9 cellular contexts compared by ENCODE assay signal in the genomic region with DNA sequence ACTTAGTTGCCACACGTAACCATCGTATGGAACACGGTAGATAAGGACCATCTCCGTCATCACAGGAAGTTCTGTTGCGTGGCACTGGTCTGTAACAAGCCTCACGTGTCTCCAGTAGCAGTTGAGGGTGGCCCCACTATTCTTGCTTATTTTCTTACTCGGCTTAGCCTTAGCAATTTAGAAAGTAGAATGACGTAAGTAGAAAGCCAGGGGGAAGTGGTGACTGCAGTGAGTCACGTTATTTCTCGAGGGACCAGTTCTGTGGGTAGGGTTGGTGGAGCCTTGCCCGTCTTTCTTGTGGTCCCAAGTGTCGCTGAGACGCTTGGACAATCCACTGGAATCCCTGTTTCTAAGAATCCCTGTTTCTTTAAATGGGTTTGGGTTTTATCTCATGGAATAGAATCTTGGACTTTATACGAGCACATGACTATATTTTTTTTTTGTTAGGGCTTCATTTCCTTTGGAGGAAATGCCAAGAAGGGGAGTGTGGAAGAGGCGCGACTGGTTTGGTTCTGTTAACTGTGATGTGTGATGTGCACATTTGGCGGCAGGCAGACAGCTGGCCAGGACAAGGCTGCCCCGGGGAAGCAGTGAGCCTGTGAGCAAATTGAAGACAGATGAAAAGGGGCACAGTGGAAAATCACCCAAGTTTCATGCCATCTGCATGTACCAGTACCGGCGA.
DNase-seq lines count a peak whose midpoint lies in the region; ATAC-seq and TF ChIP-seq lines count a peak whose summit lies in the region.
"Had no signal": no experiment of that assay in that cellular context is flagged by ENCODE, and none has a peak within 500 bp of the region (broad histone marks: within the 10 kb centered on the region; RNA-seq: fewer than 3 reads in every experiment).

No MANE protein-coding gene starts in this region.

- H2BK120ac ChIP-seq in IMR-90 (ENCODE audit: low read depth, low read length), result peak overlapping the region; percentile 33

- POLR2A ChIA-PET in IMR-90 (lab: Charles Lee; ENCODE audit: unreplicated experiment), result no interaction called here

- H3K14ac ChIP-seq in IMR-90 (replicated peaks; ENCODE audit: low read depth, low read length), result peak overlapping the region; percentile 73

- peaks cover 22% of the 10 kb centered on the region for H3K9me1 ChIP-seq in IMR-90 (ENCODE audit: insufficient read depth, low read length)

- in situ Hi-C loops in IMR-90 (cut with MboI; ENCODE audit: low sequenced_read_pairs), result no loop called here

- H3K18ac ChIP-seq in IMR-90 (ENCODE audit: low read depth, low read length), result peak overlapping the region; percentile 36

- H4K5ac ChIP-seq in IMR-90 (ENCODE audit: low read depth, low read length), result peak overlapping the region; percentile 56

- no TSS peak for BruUV-seq in IMR-90 (replicated peaks; lab: Mats Ljungman, UMichigan)

- dilution Hi-C loops in IMR-90 (cut with HindIII; ENCODE audit: low sequenced_read_pairs, unreplicated experiment), result no loop called here

- H3K23ac ChIP-seq in IMR-90 (ENCODE audit: low read depth, low read length), result peak overlapping the region; percentile 53

- DNase-seq in IMR-90 (peak; percentile 92), dermis blood vessel endothelial cell (peak; percentile 96), testis (peak; percentile 46), prostate gland (ENCODE audit: low spot score) (no peak)
- peak; percentile 28 to 82 for DNase-seq in activated CD4-positive, alpha-beta T cell treated with anti-CD3 and anti-CD28 coated beads, Interleukin-2, amount 50 U/mL, for 24 hours (ENCODE audit: low read depth in 1 of 2, low spot score in 1 of 2)

- no peak for TF ChIP-seq RAD21 in IMR-90 (IDR thresholded peaks at IDR 0.05; ENCODE audit: low read length)

- peak overlapping the region; percentile 28 to 77 (median 64); a peak in 19 of 22 replicates for H3K9ac ChIP-seq in BLaER1 treated with 17β-estradiol and CSF1 and Interleukin-3, amounts not matched to agents 10 nM and 100 nM
- H3K9ac ChIP-seq in IMR-90 (ENCODE audit: low read depth, low read length), result no peak overlapping the region

- CTCF ChIA-PET in IMR-90 (lab: Yijun Ruan, JAX), result no interaction called here

- no peak overlapping the region for H2AK9ac ChIP-seq in IMR-90 (replicated peaks; ENCODE audit: low read depth, low read length, poor library complexity)

- intact Hi-C loops in IMR-90 (cut with micrococcal nuclease), result no loop called here
- intact Hi-C loops in testis (cut with DNase I; ENCODE audit: low total_unique reads), result no loop called here
- intact Hi-C loops in prostate gland (cut with DNase I), result no loop called here

- no peak for TF ChIP-seq POLR2A in IMR-90 (IDR thresholded peaks at IDR 0.05; ENCODE audit: low read depth, low read length)
- no peak for TF ChIP-seq POLR2A in testis (IDR thresholded peaks at IDR 0.05)
- no peak for TF ChIP-seq POLR2A in prostate gland (IDR thresholded peaks at IDR 0.05)

- H2AFZ ChIP-seq in IMR-90 (replicated peaks; ENCODE audit: low read length, poor library complexity), result no peak overlapping the region

- peaks cover 0 to 41% (median 0%) of the 10 kb centered on the region in 11 experiments; a peak in 3 of 22 replicates for H3K36me3 ChIP-seq in BLaER1 treated with 17β-estradiol and CSF1 and Interleukin-3, amounts not matched to agents 10 nM and 100 nM
- peaks cover 33% of the 10 kb centered on the region for H3K36me3 ChIP-seq in IMR-90 (ENCODE audit: control insufficient read depth, insufficient read depth, low read length)
- H3K36me3 ChIP-seq in neutrophil, result no peaks in the 10 kb centered on the region
- no peaks in the 10 kb centered on the region for H3K36me3 ChIP-seq in testis (ENCODE audit: low read depth, missing control alignments)
- no peaks in the 10 kb centered on the region for H3K36me3 ChIP-seq in prostate gland

- peaks cover 9 to 27% of the 10 kb centered on the region in 2 experiments; a peak in 3 of 4 replicates for H3K79me1 ChIP-seq in IMR-90 (ENCODE audit: low read depth in 1 of 2, low read length in 2 of 2)

- H3K4me1 ChIP-seq in BLaER1 treated with 17β-estradiol and CSF1 and Interleukin-3, amounts not matched to agents 10 nM and 100 nM, result peaks cover 71 to 94% (median 92%) of the 10 kb centered on the region in 10 experiments
- H3K4me1 ChIP-seq in IMR-90 (ENCODE audit: control insufficient read depth, insufficient read depth, low read length), result peaks cover 23% of the 10 kb centered on the region
- peaks cover 10% of the 10 kb centered on the region in 2 experiments for H3K4me1 ChIP-seq in neutrophil (ENCODE audit: control insufficient read depth in 1 of 2, insufficient read depth in 1 of 2, low read depth in 1 of 2, low read length in 1 of 2)
- peaks cover 4% of the 10 kb centered on the region for H3K4me1 ChIP-seq in testis
- no peaks in the 10 kb centered on the region for H3K4me1 ChIP-seq in prostate gland (replicated peaks)

- 0 out of 3 replicates have a peak overlapping the region, but pooled peaks have one; percentile 9 for H2BK15ac ChIP-seq in IMR-90 (ENCODE audit: low read depth, low read length)

- WGBS in IMR-90 (ENCODE audit: extremely low coverage in 2 of 2, insufficient read length in 1 of 2), 2 experiments, result 53% methylated on average over 7 of the region's 20 CpGs; no CpG with 5 or more reads in 1 of the 2 experiments
- WGBS in testis, 2 donors, result 72 to 76% methylated on average over 20 of the region's 20 CpGs
- 64% methylated on average over 20 of the region's 20 CpGs for WGBS in prostate gland

- peak overlapping the region; percentile 17 for H2BK5ac ChIP-seq in IMR-90 (ENCODE audit: low read depth, low read length, poor library complexity, severe bottlenecking)

- H2AK5ac ChIP-seq in IMR-90 (ENCODE audit: low read depth, low read length), result peak overlapping the region; percentile 79

- 0 out of 22 replicates have a peak, but pooled peaks cover 0 to 3% (median 0%) of the 10 kb centered on the region in 11 experiments for H3K27me3 ChIP-seq in BLaER1 treated with 17β-estradiol and CSF1 and Interleukin-3, amounts not matched to agents 10 nM and 100 nM
- H3K27me3 ChIP-seq in IMR-90 (ENCODE audit: control insufficient read depth, insufficient read depth, low read length) (no peaks in the 10 kb centered on the region), neutrophil (no peaks in the 10 kb centered on the region), testis (no peaks in the 10 kb centered on the region), prostate gland (replicated peaks; ENCODE audit: insufficient read depth) (no peaks in the 10 kb centered on the region)

- no peaks in the 10 kb centered on the region for H3K9me3 ChIP-seq in BLaER1 treated with 17β-estradiol and CSF1 and Interleukin-3, amounts not matched to agents 10 nM and 100 nM (replicated peaks in 1 of 11)
- H3K9me3 ChIP-seq in IMR-90 (ENCODE audit: control insufficient read depth, insufficient read depth, low read length) (no peaks in the 10 kb centered on the region), neutrophil (no peaks in the 10 kb centered on the region), testis (no peaks in the 10 kb centered on the region), prostate gland (no peaks in the 10 kb centered on the region)

- H3K4me3 ChIP-seq in BLaER1 treated with 17β-estradiol and CSF1 and Interleukin-3, amounts not matched to agents 10 nM and 100 nM, result peak overlapping the region in 3 of 10 experiments; percentile 2 to 9 (median 6); a peak in 3 of 20 replicates
- no peak overlapping the region for H3K4me3 ChIP-seq in IMR-90 (ENCODE audit: insufficient read depth, low read depth, low read length)
- H3K4me3 ChIP-seq in neutrophil (ENCODE audit: low read depth in 1 of 2, low read length in 1 of 2), result peak overlapping the region; percentile 7 to 24
- no peak overlapping the region for H3K4me3 ChIP-seq in testis
- no peak overlapping the region for H3K4me3 ChIP-seq in prostate gland

- ATAC-seq in GM21381 (IDR thresholded peaks at IDR 0.05; ENCODE audit: unreplicated experiment), result peak; percentile 83
- peak; percentile 27 for ATAC-seq in IMR-90 (ENCODE audit: low read depth)
- ATAC-seq: HCT116 had no signal

- H4K91ac ChIP-seq in IMR-90 (ENCODE audit: insufficient read depth, low read depth, low read length), result peak overlapping the region; percentile 42; the same call in 1 of the 2 replicates

- H3K27ac ChIP-seq in BLaER1 treated with 17β-estradiol and CSF1 and Interleukin-3, amounts not matched to agents 10 nM and 100 nM, result peak overlapping the region; percentile 73 to 95 (median 87)
- H3K27ac ChIP-seq in IMR-90 (ENCODE audit: insufficient read depth, low read length) (peak overlapping the region; percentile 44), neutrophil (peak overlapping the region; percentile 49), testis (no peak overlapping the region), prostate gland (no peak overlapping the region)

- H3K4me2 ChIP-seq in BLaER1 treated with 17β-estradiol and CSF1 and Interleukin-3, amounts not matched to agents 10 nM and 100 nM, result peak overlapping the region; percentile 72 to 93 (median 81)
- H3K4me2 ChIP-seq in IMR-90 (ENCODE audit: low read depth, low read length), result no peak overlapping the region

- TF ChIP-seq CTCF in IMR-90 (conservative IDR thresholded peaks at IDR 0.05; ENCODE audit: low read depth, low read length) (no peak), neutrophil (IDR thresholded peaks at IDR 0.05) (no peak), testis (IDR thresholded peaks at IDR 0.05) (no peak), prostate gland (IDR thresholded peaks at IDR 0.05) (no peak)

- H4K8ac ChIP-seq in IMR-90 (ENCODE audit: low read depth in 2 of 2, low read length in 2 of 2), result peak overlapping the region; percentile 54 to 74; a peak in 3 of 4 replicates

- H3K4ac ChIP-seq in IMR-90 (ENCODE audit: low read depth, low read length), result peak overlapping the region; percentile 80

- H3K56ac ChIP-seq in IMR-90 (ENCODE audit: extremely low read depth, insufficient read depth, low read length), result no peak overlapping the region

- H4K20me1 ChIP-seq in BLaER1 treated with 17β-estradiol and CSF1 and Interleukin-3, amounts not matched to agents 10 nM and 100 nM, result no peaks in the 10 kb centered on the region
- H4K20me1 ChIP-seq in IMR-90 (ENCODE audit: insufficient read depth, low read length), result peaks cover 2% of the 10 kb centered on the region; the same call in 1 of the 2 replicates

- H2BK20ac ChIP-seq in IMR-90 (ENCODE audit: low read depth, low read length), result peak overlapping the region; percentile 73; the same call in 1 of the 2 replicates

TF ChIP-seq in IMR-90, 13 proteins besides CTCF, POLR2A, EP300 and RAD21 (continues in another document):
- TF ChIP-seq MAZ (IDR thresholded peaks at IDR 0.05; ENCODE audit: borderline replicate concordance, low read depth, low read length) (no peak), BHLHE40 (IDR thresholded peaks at IDR 0.05; ENCODE audit: low read depth, low read length) (peak; percentile 93), CEBPB (IDR thresholded peaks at IDR 0.05; ENCODE audit: low read depth, low read length) (peak; percentile 22; the same call in 1 of the 2 replicates), MAFK (IDR thresholded peaks at IDR 0.05; ENCODE audit: low read depth, low read length) (no peak)

Comparison
In these comparisons a context has a peak if more than half of its experiments do, and no peak if none do; other contexts are left out.
1. H3K27ac ChIP-seq: peak in BLaER1 treated with 17β-estradiol and CSF1 and Interleukin-3, amounts not matched to agents 10 nM and 100 nM (11 of 11), IMR-90 (single experiment) and neutrophil (single experiment); none in testis (0 of 2) and prostate gland (0 of 2).
2. H3K4me3 ChIP-seq: peak in neutrophil (2 of 2); none in IMR-90 (single experiment), testis (0 of 2) and prostate gland (0 of 2).